Comparison of ENCODE assay signal across 19 cellular contexts in the genomic region with DNA sequence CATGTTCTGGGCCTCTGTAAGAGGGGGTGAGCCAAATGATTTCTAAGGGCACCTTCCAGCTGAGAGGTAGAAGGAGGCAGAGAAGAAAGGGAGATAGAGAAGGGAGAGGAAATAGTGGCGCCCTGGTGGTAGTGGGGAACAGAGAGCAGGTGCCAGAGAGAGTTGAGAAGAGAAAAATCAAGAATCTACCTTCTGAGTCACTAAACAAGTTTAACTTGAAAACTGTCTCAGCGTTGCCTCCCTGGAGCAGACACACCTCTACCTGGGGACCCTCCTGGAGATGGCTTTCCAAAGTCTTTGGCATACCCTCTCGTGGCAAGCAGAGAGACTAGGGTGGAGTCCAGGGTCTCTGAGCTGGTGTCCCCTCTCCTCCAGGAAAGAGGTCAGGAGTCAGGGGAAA. TPM values are rescaled to one million over a fixed set of nuclear protein-coding genes. Genes with fewer than 3 reads are reported as not detected.
DNase-seq lines count a peak whose midpoint lies in the region; ATAC-seq and TF ChIP-seq lines count a peak whose summit lies in the region.
"Had no signal": no experiment of that assay in that cellular context is flagged by ENCODE, and none has a peak within 500 bp of the region (broad histone marks: within the 10 kb centered on the region; RNA-seq: fewer than 3 reads in every experiment).

No MANE protein-coding gene starts in this region.

- H3K9ac ChIP-seq in HCT116 (ENCODE audit: low read length) = no peak overlapping the region

- H3K36me3 Mint-ChIP-seq in CD4-positive, alpha-beta T cell (ENCODE audit: low read depth) = no peaks in the 10 kb centered on the region
- no peaks in the 10 kb centered on the region for H3K36me3 Mint-ChIP-seq in nephron progenitor cell (ENCODE audit: low read depth)

- no peaks in the 10 kb centered on the region for H3K9me3 ChIP-seq in CD4-positive, alpha-beta T cell (ENCODE audit: control insufficient read depth, low read length)
- H3K9me3 ChIP-seq in HCT116 (ENCODE audit: control insufficient read depth in 1 of 2, insufficient read depth in 1 of 2, low read depth in 1 of 2, low read length in 2 of 2) (no peaks in the 10 kb centered on the region), tibial nerve (no peaks in the 10 kb centered on the region)
- H3K9me3 ChIP-seq: BE2C, SJCRH30 had no signal

- TF ChIP-seq POLR2A in HCT116 (IDR thresholded peaks at IDR 0.05; ENCODE audit: borderline replicate concordance, extremely low read depth, insufficient read depth, insufficient read length) (no peak), tibial nerve (IDR thresholded peaks at IDR 0.05) (no peak)

- no peak for TF ChIP-seq EP300 in tibial nerve (IDR thresholded peaks at IDR 0.05)

- H3K27ac Mint-ChIP-seq in CD4-positive, alpha-beta T cell = no peak overlapping the region
- no peak overlapping the region for H3K27ac Mint-ChIP-seq in nephron progenitor cell
- H3K27ac Mint-ChIP-seq: activated CD4-positive, alpha-beta T cell treated with anti-CD3 and anti-CD28 coated beads for 36 hours had no signal

- CTCF ChIA-PET in CD4-positive, alpha-beta T cell (lab: Charles Lee) = interaction anchor here (0.7 to 2.1 kb wide), 2 partner anchors 24 to 89 kb away, joined by 3 to 6 read pairs; no protein-coding TSS in a partner anchor
- CTCF ChIA-PET in HCT116 (lab: Charles Lee) = interaction anchor here (1.2 to 2.4 kb wide), 2 partner anchors 8 to 22 kb away, joined by 3 to 12 read pairs; no protein-coding TSS in a partner anchor

- no peak for TF ChIP-seq CTCF in CD4-positive, alpha-beta T cell (IDR thresholded peaks at IDR 0.05)
- TF ChIP-seq CTCF in HCT116 (IDR thresholded peaks at IDR 0.05 in 2 of 3, conservative IDR thresholded peaks at IDR 0.05 in 1 of 3; ENCODE audit: borderline replicate concordance in 1 of 3, insufficient read depth in 1 of 3, low read depth in 2 of 3, low read length in 2 of 3) = no peak
- peak in 1 of 56 donors; percentile 6 for TF ChIP-seq CTCF in dorsolateral prefrontal cortex (IDR thresholded peaks at IDR 0.05 in 54 of 56, conservative IDR thresholded peaks at IDR 0.05 in 2 of 56; ENCODE audit: low read depth in 1 of 56, partially characterized antibody in 56 of 56)
- no peak for TF ChIP-seq CTCF in nephron progenitor cell (IDR thresholded peaks at IDR 0.05)
- no peak for TF ChIP-seq CTCF in tibial nerve (IDR thresholded peaks at IDR 0.05)

- intact Hi-C loops in CD4-positive, alpha-beta T cell (cut with DNase I, micrococcal nuclease) = no loop called here
- intact Hi-C loops in HCT116 (cut with micrococcal nuclease) = no loop called here
- intact Hi-C loops in dorsolateral prefrontal cortex (cut with DNase I) = no loop called here

- peaks cover 13% of the 10 kb centered on the region; the same call in 1 of the 2 replicates for H3K79me2 ChIP-seq in HCT116 (ENCODE audit: insufficient read depth, low read length)

- POLR2A ChIA-PET in CD4-positive, alpha-beta T cell (lab: Charles Lee) = interaction anchor here (1.3 kb wide), 1 partner anchor 68 kb away, joined by 3 read pairs; the partner anchor contains the start of gene NUCKS1
- POLR2A ChIA-PET in HCT116 (lab: Charles Lee) = interaction anchor here (1.4 kb wide), 1 partner anchor 14 kb away, joined by 3 read pairs; no protein-coding TSS in a partner anchor

- H3K9me2 ChIP-seq in HCT116 (ENCODE audit: insufficient read depth) = no peaks in the 10 kb centered on the region

- ATAC-seq in CD4-positive, alpha-beta T cell (ENCODE audit: poor library complexity) = no peak
- ATAC-seq in HCT116 = no peak
- ATAC-seq: activated CD4-positive, alpha-beta T cell treated with anti-CD3 and anti-CD28 coated beads for 36 hours had no signal

- no peaks in the 10 kb centered on the region for H4K20me1 ChIP-seq in HCT116 (ENCODE audit: insufficient read depth)

- TF ChIP-seq RAD21 in HCT116 (IDR thresholded peaks at IDR 0.05; ENCODE audit: low read depth) = no peak

- DNase-seq in CD4-positive, alpha-beta T cell = no peak
- DNase-seq in HCT116 (ENCODE audit: low read depth, low spot score) (no peak), dorsolateral prefrontal cortex (no peak), nephron progenitor cell (no peak), SIG-M5 treated with dmso at 0.1 percent for 504 hours (lab: John Stamatoyannopoulos, UW; ENCODE audit: unreplicated experiment) (no peak), tibial nerve (ENCODE audit: low spot score in 2 of 2) (no peak), DMS 273 treated with DMSO at 0.1 percent for 48 hours (lab: John Stamatoyannopoulos, UW) (no peak)
- DNase-seq: activated CD4-positive, alpha-beta T cell treated with anti-CD3 and anti-CD28 coated beads for 36 hours; activated CD8-positive, alpha-beta memory T cell treated with anti-CD3 and anti-CD28 coated beads, Interleukin-2, amount 50 U/mL, for 4 hours; activated naive CD4-positive, alpha-beta T cell treated with anti-CD3 and anti-CD28 coated beads, Interleukin-2, amount 50 U/mL, for 16 hours; BE2C; brain microvascular endothelial cell; Karpas-422; NCI-H1105 treated with DMSO at 0.1 percent for 48 hours; NCI-H2171; OCI-M1; SJCRH30; stimulated activated CD4-positive, alpha-beta T cell treated with anti-CD3 and anti-CD28 coated beads, Interleukin-2, amount 100 ng/mL, for 48 hours; T1000 had no signal

- RAD21 ChIA-PET in HCT116 (lab: Charles Lee; ENCODE audit: low non-redundant PET in 1 of 2, low total read pairs in 2 of 2, uncharacterized antibody in 2 of 2, unreplicated experiment in 2 of 2) = no interaction called here

- H3K4me3 ChIP-seq in HCT116 (replicated peaks in 1 of 2; ENCODE audit: low read depth in 1 of 2, low read length in 2 of 2) (no peak overlapping the region), dorsolateral prefrontal cortex (no peak overlapping the region), tibial nerve (no peak overlapping the region)

- H3K36me3 ChIP-seq in HCT116 (ENCODE audit: control insufficient read depth in 1 of 2, insufficient read depth in 2 of 2, low read length in 2 of 2) = no peaks in the 10 kb centered on the region
- no peaks in the 10 kb centered on the region for H3K36me3 ChIP-seq in tibial nerve
- H3K36me3 ChIP-seq: BE2C, brain microvascular endothelial cell, SJCRH30 had no signal

- peaks cover 16% of the 10 kb centered on the region for H3K27me3 Mint-ChIP-seq in CD4-positive, alpha-beta T cell
- peaks cover 22% of the 10 kb centered on the region for H3K27me3 Mint-ChIP-seq in nephron progenitor cell (ENCODE audit: low read depth, poor library complexity)

- peaks cover 16 to 26% of the 10 kb centered on the region in 2 experiments for H3K4me1 ChIP-seq in HCT116 (ENCODE audit: control insufficient read depth in 1 of 2, insufficient read depth in 2 of 2, low read length in 2 of 2)
- H3K4me1 ChIP-seq in tibial nerve = peaks cover 0 to 23% (median 5%) of the 10 kb centered on the region in 4 donors
- H3K4me1 ChIP-seq: BE2C had no signal

- peaks cover 13% of the 10 kb centered on the region for H3K4me1 Mint-ChIP-seq in CD4-positive, alpha-beta T cell (ENCODE audit: low read depth)
- H3K4me1 Mint-ChIP-seq in nephron progenitor cell = peaks cover 32% of the 10 kb centered on the region

- H3K4me3 Mint-ChIP-seq in CD4-positive, alpha-beta T cell = peak overlapping the region; percentile 76
- peak overlapping the region; percentile 80 for H3K4me3 Mint-ChIP-seq in nephron progenitor cell

- no peak overlapping the region for H3K27ac ChIP-seq in CD4-positive, alpha-beta T cell (ENCODE audit: low read depth, low read length)
- H3K27ac ChIP-seq in HCT116 (ENCODE audit: low read depth, low read length) = no peak overlapping the region
- peak overlapping the region in 41 of 59 donors; percentile 15 to 100 (median 97) for H3K27ac ChIP-seq in dorsolateral prefrontal cortex
- H3K27ac ChIP-seq in tibial nerve = no peak overlapping the region
- H3K27ac ChIP-seq: brain microvascular endothelial cell, SJCRH30 had no signal

- no peaks in the 10 kb centered on the region for H3K9me3 Mint-ChIP-seq in CD4-positive, alpha-beta T cell
- no peaks in the 10 kb centered on the region for H3K9me3 Mint-ChIP-seq in nephron progenitor cell

- H2AFZ ChIP-seq in HCT116 (ENCODE audit: low read depth, low read length, poor library complexity, severe bottlenecking) = no peak overlapping the region

- 82 to 84% methylated on average over 3 of the region's 3 CpGs for WGBS in tibial nerve, 2 donors

- no peaks in the 10 kb centered on the region for H3K27me3 ChIP-seq in CD4-positive, alpha-beta T cell (ENCODE audit: control insufficient read depth, insufficient read depth, low read length)
- no peaks in the 10 kb centered on the region for H3K27me3 ChIP-seq in HCT116 (ENCODE audit: insufficient read depth, low read length)
- no peaks in the 10 kb centered on the region for H3K27me3 ChIP-seq in dorsolateral prefrontal cortex
- no peaks in the 10 kb centered on the region for H3K27me3 ChIP-seq in tibial nerve
- H3K27me3 ChIP-seq: brain microvascular endothelial cell had no signal

- H3K4me2 ChIP-seq in HCT116 (ENCODE audit: low read length) = peak overlapping the region; percentile 96

- no TSS peak for BruUV-seq in HCT116 (replicated peaks; lab: Mats Ljungman, UMichigan)

TF ChIP-seq in HCT116, 20 proteins besides CTCF, POLR2A, EP300 and RAD21 (continues in another document):
- TF ChIP-seq, protein P1, sequence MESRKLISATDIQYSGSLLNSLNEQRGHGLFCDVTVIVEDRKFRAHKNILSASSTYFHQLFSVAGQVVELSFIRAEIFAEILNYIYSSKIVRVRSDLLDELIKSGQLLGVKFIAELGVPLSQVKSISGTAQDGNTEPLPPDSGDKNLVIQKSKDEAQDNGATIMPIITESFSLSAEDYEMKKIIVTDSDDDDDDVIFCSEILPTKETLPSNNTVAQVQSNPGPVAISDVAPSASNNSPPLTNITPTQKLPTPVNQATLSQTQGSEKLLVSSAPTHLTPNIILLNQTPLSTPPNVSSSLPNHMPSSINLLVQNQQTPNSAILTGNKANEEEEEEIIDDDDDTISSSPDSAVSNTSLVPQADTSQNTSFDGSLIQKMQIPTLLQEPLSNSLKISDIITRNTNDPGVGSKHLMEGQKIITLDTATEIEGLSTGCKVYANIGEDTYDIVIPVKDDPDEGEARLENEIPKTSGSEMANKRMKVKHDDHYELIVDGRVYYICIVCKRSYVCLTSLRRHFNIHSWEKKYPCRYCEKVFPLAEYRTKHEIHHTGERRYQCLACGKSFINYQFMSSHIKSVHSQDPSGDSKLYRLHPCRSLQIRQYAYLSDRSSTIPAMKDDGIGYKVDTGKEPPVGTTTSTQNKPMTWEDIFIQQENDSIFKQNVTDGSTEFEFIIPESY (IDR thresholded peaks at IDR 0.05; ENCODE audit: extremely low read depth, insufficient replicate concordance, low read length) = no peak

RNA-seq across cellular contexts. Expression of gene SLC45A3, which starts 1.1 kb away (rescaled TPM):
- under 1 TPM in 1 of 2 experiments, not detected in 1; 0.11 TPM for total RNA-seq in CD4-positive, alpha-beta T cell
- total RNA-seq in HCT116 (2021; ENCODE audit: unreplicated experiment) (12.3 TPM), dorsolateral prefrontal cortex (10 to 100 TPM in 88 of 120 experiments, 1 to 10 TPM in 32; 2.2 to 82.8 (median 15.0) TPM), tibial nerve (1 to 10 TPM in 2 of 4 donors, under 1 TPM in 2; 0.44 to 2.9 (median 1.3) TPM)
- 11.4 and 12.6 TPM in 2 replicates for polyA plus RNA-seq in HCT116 (2012)

RNA-seq across cellular contexts. Expression of gene ELK4, which starts 49.6 kb away (rescaled TPM):
- total RNA-seq in CD4-positive, alpha-beta T cell = 100 to 1,000 TPM; 145 to 154 TPM
- 46.2 TPM for total RNA-seq in HCT116 (2021; ENCODE audit: unreplicated experiment)
- 5.9 and 6.4 TPM in 2 replicates for polyA plus RNA-seq in HCT116 (2012)
- total RNA-seq in dorsolateral prefrontal cortex = 10 to 100 TPM; 27.6 to 72.4 (median 41.6) TPM
- 10 to 100 TPM; 22.4 to 29.7 (median 26.2) TPM for total RNA-seq in tibial nerve

Comparison
In these comparisons a context has a peak if more than half of its experiments do, and no peak if none do; other contexts are left out.
1. H3K27ac ChIP-seq: peak in dorsolateral prefrontal cortex (41 of 59); none in CD4-positive, alpha-beta T cell (single experiment), HCT116 (single experiment) and tibial nerve (0 of 4).